23 cellular contexts compared by ENCODE assay signal in genomic region chr11:77725433-77725832, GRCh38.
DNase-seq lines count a peak whose midpoint lies in the region; ATAC-seq and TF ChIP-seq lines count a peak whose summit lies in the region.
"Had no signal": no experiment of that assay in that cellular context is flagged by ENCODE, and none has a peak within 500 bp of the region (broad histone marks: within the 10 kb centered on the region; RNA-seq: fewer than 3 reads in every experiment).

No MANE protein-coding gene starts in this region.

- H3K4me3 ChIP-seq in OCI-LY3 (ENCODE audit: low read length) (peak overlapping the region; percentile 16), dorsolateral prefrontal cortex (peak overlapping the region in 1 of 59 donors; percentile 12), body of pancreas (no peak overlapping the region)
- H3K4me3 ChIP-seq: A549, BLaER1, prostate gland, SJCRH30 had no signal

- peak overlapping the region; percentile 28 for H3K9ac ChIP-seq in OCI-LY3 (ENCODE audit: low read length)
- H3K9ac ChIP-seq: BLaER1 had no signal

- H3K9me3 ChIP-seq in OCI-LY3 (ENCODE audit: insufficient read depth, low read length): no peaks in the 10 kb centered on the region
- H3K9me3 ChIP-seq in body of pancreas: no peaks in the 10 kb centered on the region
- H3K9me3 ChIP-seq: prostate gland had no signal

- CTCF ChIA-PET in GM10248 (lab: Yijun Ruan, JAX): no interaction called here

- peak; percentile 34 for DNase-seq in GM10248 (ENCODE audit: extremely low spot score)
- DNase-seq in dorsolateral prefrontal cortex: no peak
- DNase-seq in body of pancreas: no peak
- DNase-seq in NCI-H510A (lab: John Stamatoyannopoulos, UW): no peak
- DNase-seq: activated CD4-positive, alpha-beta T cell treated with anti-CD3 and anti-CD28 coated beads for 36 hours; aorta; Caco-2; caudate nucleus; DND-41; H9; immature natural killer cell; NCI-H1092 treated with DMSO at 0.1 percent for 48 hours; NCI-H2029; SJCRH30; T-helper 1 cell had no signal

- WGBS in body of pancreas, 2 donors: 55 to 74% methylated on average over 3 of the region's 3 CpGs

- H3K4me2 ChIP-seq in OCI-LY3 (ENCODE audit: low read length): peak overlapping the region; percentile 60
- H3K4me2 ChIP-seq: A549, BLaER1 had no signal

- no peak overlapping the region for H2AFZ ChIP-seq in OCI-LY3 (ENCODE audit: low read depth, low read length)

- intact Hi-C loops in dorsolateral prefrontal cortex (cut with DNase I) (no loop called here), body of pancreas (cut with DNase I) (no loop called here)

- POLR2A ChIA-PET in GM10248 (lab: Yijun Ruan, JAX): no interaction called here

- no peaks in the 10 kb centered on the region for H3K27me3 ChIP-seq in OCI-LY3 (ENCODE audit: low read depth, low read length)
- H3K27me3 ChIP-seq in dorsolateral prefrontal cortex: no peaks in the 10 kb centered on the region
- H3K27me3 ChIP-seq in body of pancreas: no peaks in the 10 kb centered on the region
- H3K27me3 ChIP-seq: BLaER1, SJCRH30 had no signal

- H3K79me2 ChIP-seq in OCI-LY3 (ENCODE audit: low read length): peaks cover 9% of the 10 kb centered on the region

- no peak for TF ChIP-seq POLR2A in body of pancreas (IDR thresholded peaks at IDR 0.05)

- H3K36me3 ChIP-seq in OCI-LY3 (replicated peaks; ENCODE audit: low read depth, low read length) (peaks cover 43% of the 10 kb centered on the region), body of pancreas (replicated peaks in 1 of 2; ENCODE audit: insufficient read depth in 1 of 2, low read depth in 2 of 2) (peaks cover 0 to 6% of the 10 kb centered on the region in 2 donors)
- H3K36me3 ChIP-seq: prostate gland had no signal

- ATAC-seq in GM21381 (IDR thresholded peaks at IDR 0.05; ENCODE audit: unreplicated experiment) (peak; percentile 57), HG02798 (IDR thresholded peaks at IDR 0.05; ENCODE audit: poor library complexity, unreplicated experiment) (peak; percentile 61), GM18520 (IDR thresholded peaks at IDR 0.05; ENCODE audit: unreplicated experiment) (no peak), body of pancreas (no peak)
- ATAC-seq: A549; activated CD4-positive, alpha-beta T cell treated with anti-CD3 and anti-CD28 coated beads for 36 hours; Panc1 had no signal

- TF ChIP-seq CTCF in GM10248 (IDR thresholded peaks at IDR 0.05; ENCODE audit: control extremely low read depth, extremely low read depth, low read depth, missing control alignments) (no peak), OCI-LY3 (IDR thresholded peaks at IDR 0.05; ENCODE audit: low read depth, low read length) (no peak), dorsolateral prefrontal cortex (IDR thresholded peaks at IDR 0.05 in 54 of 56, conservative IDR thresholded peaks at IDR 0.05 in 2 of 56; ENCODE audit: low read depth in 1 of 56, partially characterized antibody in 56 of 56) (no peak), body of pancreas (IDR thresholded peaks at IDR 0.05) (no peak)

- peaks cover 42% of the 10 kb centered on the region for H3K4me1 ChIP-seq in OCI-LY3 (ENCODE audit: low read length)
- peaks cover 8% of the 10 kb centered on the region for H3K4me1 ChIP-seq in body of pancreas
- H3K4me1 ChIP-seq: A549, BLaER1, prostate gland, SJCRH30 had no signal

- peaks cover 6% of the 10 kb centered on the region; the same call in 1 of the 2 replicates for H4K20me1 ChIP-seq in OCI-LY3 (ENCODE audit: insufficient read depth, low read length)

- H3K27ac ChIP-seq in OCI-LY3 (ENCODE audit: low read length): peak overlapping the region; percentile 56
- H3K27ac ChIP-seq in dorsolateral prefrontal cortex: peak overlapping the region in 4 of 59 donors; percentile 2 to 28 (median 14)
- H3K27ac ChIP-seq in body of pancreas: no peak overlapping the region
- H3K27ac ChIP-seq: A549, BLaER1, prostate gland, SJCRH30 had no signal

Comparison
In these comparisons a context has a peak if more than half of its experiments do, and no peak if none do; other contexts are left out.
1. ATAC-seq: peak in GM21381 (single experiment) and HG02798 (single experiment); none in GM18520 (single experiment) and body of pancreas (single experiment).